Comparison of ENCODE assay signal across 8 cellular contexts in the genomic region with DNA sequence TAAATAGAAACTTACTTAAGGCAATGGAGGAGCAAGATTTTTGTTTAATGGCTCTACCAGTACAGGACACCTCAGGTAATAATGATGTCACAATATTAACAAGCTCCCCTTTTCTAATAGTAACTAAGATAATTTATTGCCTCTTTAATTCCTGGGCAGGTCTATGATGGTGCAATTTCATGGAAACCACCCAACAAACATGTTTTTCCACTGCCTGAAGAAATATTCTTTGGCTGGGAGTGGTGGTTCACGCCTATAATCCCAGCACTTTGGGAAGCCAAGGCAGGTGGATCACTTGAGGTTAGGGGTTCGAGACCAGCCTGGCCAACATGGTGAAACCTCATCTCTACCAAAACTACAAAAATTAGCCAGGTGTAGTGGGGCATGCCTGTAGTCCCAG. TPM values are rescaled to one million over a fixed set of nuclear protein-coding genes. Genes with fewer than 3 reads are reported as not detected.
DNase-seq lines count a peak whose midpoint lies in the region; ATAC-seq, FAIRE-seq and TF ChIP-seq lines count a peak whose summit lies in the region.
"Not testable (repeated sequence)": the region's sequence is repeated elsewhere in the genome, so short reads cannot be mapped to it uniquely, and the experiment has no call there.

No MANE protein-coding gene starts in this region.

- H3K4me3 Mint-ChIP-seq in Caco-2 (ENCODE audit: unreplicated experiment); astrocyte (ENCODE audit: unreplicated experiment): not testable (repeated sequence)

- not testable (repeated sequence) for H3K9me3 Mint-ChIP-seq in Caco-2 (ENCODE audit: unreplicated experiment); astrocyte (ENCODE audit: unreplicated experiment)

- not testable (repeated sequence) for H3K4me3 ChIP-seq in Caco-2 (ENCODE audit: low read depth, low read length); PC-3 (ENCODE audit: low read length); astrocyte (ENCODE audit: insufficient read depth, low read depth, low read length); fibroblast of mammary gland (ENCODE audit: control insufficient read depth, low read depth, low read length); sigmoid colon; tibial artery

- not testable (repeated sequence) for FAIRE-seq in astrocyte (lab: Jason Lieb, UNC)

- not testable (repeated sequence) for H3K9me2 ChIP-seq in PC-3 (replicated peaks; ENCODE audit: low read length)

- H3K4me1 Mint-ChIP-seq in Caco-2 (ENCODE audit: low read depth, unreplicated experiment) (peaks cover 34% of the 10 kb centered on the region), astrocyte (ENCODE audit: low read depth, unreplicated experiment) (peaks cover 18% of the 10 kb centered on the region)

- POLR2A ChIA-PET in Caco-2 (lab: Charles Lee) = interaction anchor here (0.7 to 2.9 kb wide), 7 partner anchors 12 to 184 kb away, joined by 3 to 90 read pairs (median 5); a partner anchor contains a TSS
- POLR2A ChIA-PET in PC-3 (lab: Charles Lee; ENCODE audit: unreplicated experiment) = interaction anchor here (0.6 kb wide), 2 partner anchors 43 to 58 kb away, joined by 3 to 4 read pairs; no protein-coding TSS in a partner anchor

- not testable (repeated sequence) for ATAC-seq in PC-3
- ATAC-seq in omental fat pad (ENCODE audit: low FRiP score) = peak; percentile 45

- H3K27ac Mint-ChIP-seq in Caco-2 (ENCODE audit: unreplicated experiment) (peak overlapping the region; percentile 52), astrocyte (ENCODE audit: unreplicated experiment) (peak overlapping the region; percentile 88)

- not testable (repeated sequence) for DNase-seq in Caco-2; astrocyte (ENCODE audit: low read depth); omental fat pad (ENCODE audit: low spot score); tibial artery
- DNase-seq in PC-3 = peak; percentile 33
- peak; percentile 27 for DNase-seq in fibroblast of mammary gland (ENCODE audit: low read depth)
- DNase-seq in iris pigment epithelial cell (ENCODE audit: low read depth) = peak; percentile 31
- peak; percentile 46 for DNase-seq in sigmoid colon

- TF ChIP-seq EP300 in sigmoid colon (IDR thresholded peaks at IDR 0.05) = not testable (repeated sequence)

- H3F3A ChIP-seq in PC-3 (ENCODE audit: low read length, unreplicated experiment) = not testable (repeated sequence)

- H3K9ac ChIP-seq in PC-3 (ENCODE audit: low read length); astrocyte (ENCODE audit: low read length): not testable (repeated sequence)

- TF ChIP-seq POLR2A in sigmoid colon (IDR thresholded peaks at IDR 0.05) = not testable (repeated sequence)

- not testable (repeated sequence) for H3K4me2 ChIP-seq in PC-3 (ENCODE audit: low read length); astrocyte (ENCODE audit: low read length)

- H3K4me1 ChIP-seq in Caco-2 (peaks cover 15% of the 10 kb centered on the region), astrocyte (ENCODE audit: insufficient read depth, low read length) (peaks cover 11% of the 10 kb centered on the region), tibial artery (peaks cover 0 to 40% (median 6%) of the 10 kb centered on the region in 4 donors)
- H3K4me1 ChIP-seq in PC-3 (ENCODE audit: insufficient read depth, low read length); sigmoid colon: not testable (repeated sequence)

- not testable (repeated sequence) for H3K9me3 ChIP-seq in Caco-2; PC-3 (ENCODE audit: low read length); astrocyte (ENCODE audit: insufficient read depth, low read depth, low read length); sigmoid colon; tibial artery

- not testable (repeated sequence) for H3K36me3 ChIP-seq in Caco-2 (ENCODE audit: control insufficient read depth, insufficient read depth, low read length)
- peaks cover 64% of the 10 kb centered on the region for H3K36me3 ChIP-seq in PC-3 (ENCODE audit: low read depth, low read length)
- H3K36me3 ChIP-seq in astrocyte (ENCODE audit: insufficient read depth, low read length) = peaks cover 60% of the 10 kb centered on the region
- H3K36me3 ChIP-seq in sigmoid colon = peaks cover 4 to 74% (median 24%) of the 10 kb centered on the region in 4 donors
- H3K36me3 ChIP-seq in tibial artery = peaks cover 21 to 71% (median 43%) of the 10 kb centered on the region in 3 donors

- H3K36me3 Mint-ChIP-seq in Caco-2 (ENCODE audit: insufficient read depth, unreplicated experiment) (peaks cover 91% of the 10 kb centered on the region), astrocyte (ENCODE audit: low read depth, unreplicated experiment) (peaks cover 14% of the 10 kb centered on the region)

- not testable (repeated sequence) for H3K79me2 ChIP-seq in PC-3 (ENCODE audit: low read length); astrocyte (ENCODE audit: insufficient read depth, low read length)

- not testable (repeated sequence) for H3K27me3 ChIP-seq in Caco-2 (replicated peaks; ENCODE audit: control insufficient read depth, insufficient read depth, low read length); PC-3 (ENCODE audit: low read length); astrocyte (ENCODE audit: insufficient read depth, low read length); sigmoid colon; tibial artery

- WGBS in sigmoid colon, 2 donors = 79 to 90% methylated on average over 2 of the region's 2 CpGs

- not testable (repeated sequence) for H4K20me1 ChIP-seq in PC-3 (ENCODE audit: low read length)
- peaks cover 40% of the 10 kb centered on the region for H4K20me1 ChIP-seq in astrocyte (ENCODE audit: insufficient read depth, low read length)

- BruUV-seq in Caco-2 (replicated peaks; lab: Mats Ljungman, UMichigan); PC-3 (replicated peaks; lab: Mats Ljungman, UMichigan): not testable (repeated sequence)

- TF ChIP-seq CTCF in Caco-2 (IDR thresholded peaks at IDR 0.05; ENCODE audit: insufficient read depth in 1 of 2, low read depth in 1 of 2, low read length in 1 of 2, severe bottlenecking in 1 of 2, unreplicated experiment in 1 of 2); PC-3 (conservative IDR thresholded peaks at IDR 0.05; ENCODE audit: low read depth, low read length); astrocyte (IDR thresholded peaks at IDR 0.05; ENCODE audit: insufficient read depth, low read depth, low read length); fibroblast of mammary gland (conservative IDR thresholded peaks at IDR 0.05; ENCODE audit: control insufficient read depth, insufficient read depth, low read depth, low read length); omental fat pad (IDR thresholded peaks at IDR 0.05); sigmoid colon (IDR thresholded peaks at IDR 0.05); tibial artery (IDR thresholded peaks at IDR 0.05): not testable (repeated sequence)

- H3K27me3 Mint-ChIP-seq in Caco-2 (ENCODE audit: insufficient read depth, unreplicated experiment); astrocyte (ENCODE audit: low read depth, unreplicated experiment): not testable (repeated sequence)

- not testable (repeated sequence) for H3K27ac ChIP-seq in PC-3 (ENCODE audit: low read length); astrocyte (ENCODE audit: low read depth, low read length); sigmoid colon
- H3K27ac ChIP-seq in tibial artery = peak overlapping the region; percentile 28 to 48

- CTCF ChIA-PET in Caco-2 (lab: Charles Lee) (interaction anchor here (0.6 to 14.1 kb wide), 27 partner anchors 9 to 817 kb away, joined by 3 to 225 read pairs (median 6); a partner anchor contains a TSS), PC-3 (lab: Charles Lee) (interaction anchor here (0.7 to 1.3 kb wide), 3 partner anchors 19 to 92 kb away, joined by 3 to 6 read pairs (median 4); a partner anchor contains a TSS)

- intact Hi-C loops in Caco-2 (cut with micrococcal nuclease; ENCODE audit: unreplicated experiment) = loop anchor here (1.0 kb wide), 2 partner anchors 20 to 42 kb away; a partner anchor contains a TSS
- intact Hi-C loops in PC-3 (cut with micrococcal nuclease); sigmoid colon (cut with DNase I); tibial artery (cut with DNase I; ENCODE audit: low total_unique reads): not testable (repeated sequence)

- not testable (repeated sequence) for H2AFZ ChIP-seq in PC-3 (ENCODE audit: low read length); astrocyte (ENCODE audit: low read depth, low read length)

RNA-seq across cellular contexts. Expression of a gene that starts 19.6 kb away (rescaled TPM):
- total RNA-seq in Caco-2 (2022) (322 and 356 TPM in 2 replicates), PC-3 (2014; rRNA removed) (45.1 and 72.6 TPM in 2 replicates), astrocyte (344 and 348 TPM in 2 replicates), omental fat pad (100 to 1,000 TPM; 144 to 255 (median 168) TPM), sigmoid colon (100 to 1,000 TPM; 126 to 174 (median 141) TPM)
- polyA plus RNA-seq in sigmoid colon = 100 to 1,000 TPM in 1 of 3 donors, 10 to 100 TPM in 2; 44.4 to 134 (median 61.5) TPM

RNA-seq across cellular contexts. Expression of a gene that starts 30.2 kb away (rescaled TPM):
- 2.0 and 6.7 TPM in 2 replicates for total RNA-seq in Caco-2 (2022)
- total RNA-seq in PC-3 (2014; rRNA removed) = 0.63 and 1.3 TPM in 2 replicates
- total RNA-seq in astrocyte = 25.1 and 38.3 TPM in 2 replicates
- total RNA-seq in omental fat pad = 10 to 100 TPM; 43.8 to 61.8 (median 49.7) TPM
- total RNA-seq in sigmoid colon = 10 to 100 TPM; 52.3 to 64.0 (median 58.9) TPM
- polyA plus RNA-seq in sigmoid colon = 10 to 100 TPM in 1 of 3 donors, 1 to 10 TPM in 2; 5.5 to 19.2 (median 6.9) TPM

RNA-seq across cellular contexts. Expression of a gene that starts 33.5 kb away (rescaled TPM):
- total RNA-seq in Caco-2 (2022) (213 and 214 TPM in 2 replicates), PC-3 (2014; rRNA removed) (119 and 142 TPM in 2 replicates), astrocyte (62.8 and 69.3 TPM in 2 replicates), omental fat pad (10 to 100 TPM; 16.0 to 28.9 (median 24.1) TPM), sigmoid colon (10 to 100 TPM; 29.1 to 37.4 (median 32.9) TPM)
- polyA plus RNA-seq in sigmoid colon = 10 to 100 TPM; 26.8 to 36.1 (median 31.8) TPM

RNA-seq across cellular contexts. Expression of a gene that starts 39.8 kb away (rescaled TPM):
- total RNA-seq in Caco-2 (2022) = 36.7 and 40.7 TPM in 2 replicates
- 17.7 and 23.3 TPM in 2 replicates for total RNA-seq in PC-3 (2014; rRNA removed)
- 30.4 and 33.3 TPM in 2 replicates for total RNA-seq in astrocyte
- total RNA-seq in omental fat pad = 10 to 100 TPM; 10.1 to 19.1 (median 18.4) TPM
- 10 to 100 TPM in 3 of 4 donors, 1 to 10 TPM in 1; 10.0 to 19.3 (median 15.7) TPM for total RNA-seq in sigmoid colon
- 10 to 100 TPM; 22.2 to 27.8 (median 25.2) TPM for polyA plus RNA-seq in sigmoid colon
